Comparison of ENCODE assay signal across 18 cellular contexts in genomic region chr2:12727085-12727484, GRCh38. TPM values are rescaled to one million over a fixed set of nuclear protein-coding genes. Genes with fewer than 3 reads are reported as not detected.
DNase-seq lines count a peak whose midpoint lies in the region; ATAC-seq lines count a peak whose summit lies in the region.
"Had no signal": no experiment of that assay in that cellular context is flagged by ENCODE, and none has a peak within 500 bp of the region (broad histone marks: within the 10 kb centered on the region; RNA-seq: fewer than 3 reads in every experiment).

No MANE protein-coding gene starts in this region.

- H3K36me3 Mint-ChIP-seq in activated naive CD8-positive, alpha-beta T cell = peaks cover 15% of the 10 kb centered on the region
- H3K36me3 Mint-ChIP-seq in activated naive CD8-positive, alpha-beta T cell treated with anti-CD3 and anti-CD28 coated beads, Interleukin-2, amount 50 U/mL, for 24 hours (ENCODE audit: low read depth) = peaks cover 12% of the 10 kb centered on the region
- peaks cover 12 to 40% (median 39%) of the 10 kb centered on the region in 3 donors for H3K36me3 Mint-ChIP-seq in immature natural killer cell
- H3K36me3 Mint-ChIP-seq in stimulated activated memory B cell treated with anti-CD40 and anti-IgM and Interleukin-4, amounts not matched to agents 10 μg/mL and 1 μg/mL and 100 μg/mL, for 72 hours = peaks cover 18% of the 10 kb centered on the region

- peaks cover 79% of the 10 kb centered on the region for H3K4me1 Mint-ChIP-seq in activated naive CD8-positive, alpha-beta T cell (ENCODE audit: low read depth)
- H3K4me1 Mint-ChIP-seq in activated naive CD8-positive, alpha-beta T cell treated with anti-CD3 and anti-CD28 coated beads, Interleukin-2, amount 50 U/mL, for 24 hours = peaks cover 59% of the 10 kb centered on the region
- peaks cover 98 to 99% of the 10 kb centered on the region in 2 donors for H3K4me1 Mint-ChIP-seq in immature natural killer cell
- peaks cover 79% of the 10 kb centered on the region for H3K4me1 Mint-ChIP-seq in stimulated activated memory B cell treated with anti-CD40 and anti-IgM and Interleukin-4, amounts not matched to agents 10 μg/mL and 1 μg/mL and 100 μg/mL, for 72 hours

- H3K4me3 Mint-ChIP-seq in activated naive CD8-positive, alpha-beta T cell = peak overlapping the region; percentile 73
- H3K4me3 Mint-ChIP-seq in activated naive CD8-positive, alpha-beta T cell treated with anti-CD3 and anti-CD28 coated beads, Interleukin-2, amount 50 U/mL, for 24 hours = no peak overlapping the region
- H3K4me3 Mint-ChIP-seq in immature natural killer cell = peak overlapping the region; percentile 30 to 100 (median 97)
- no peak overlapping the region for H3K4me3 Mint-ChIP-seq in stimulated activated memory B cell treated with anti-CD40 and anti-IgM and Interleukin-4, amounts not matched to agents 10 μg/mL and 1 μg/mL and 100 μg/mL, for 72 hours
- H3K4me3 Mint-ChIP-seq: dendritic cell treated with granulocyte-macrophage colony-stimulating factor and Interleukin-4, amounts not matched to agents 40 ng/mL and 50 ng/mL, for 4 days had no signal

- no peaks in the 10 kb centered on the region for H3K9me3 ChIP-seq in SJCRH30 (replicated peaks)
- H3K9me3 ChIP-seq: neutrophil had no signal

- peaks cover 92% of the 10 kb centered on the region for H3K36me3 ChIP-seq in SJCRH30
- H3K36me3 ChIP-seq: neutrophil had no signal

- peak overlapping the region; percentile 62 for H3K27ac ChIP-seq in SJCRH30
- H3K27ac ChIP-seq: neutrophil had no signal

- H3K27ac Mint-ChIP-seq in activated naive CD8-positive, alpha-beta T cell = no peak overlapping the region
- no peak overlapping the region for H3K27ac Mint-ChIP-seq in activated naive CD8-positive, alpha-beta T cell treated with anti-CD3 and anti-CD28 coated beads, Interleukin-2, amount 50 U/mL, for 24 hours
- peak overlapping the region; percentile 89 to 96 (median 94) for H3K27ac Mint-ChIP-seq in immature natural killer cell
- H3K27ac Mint-ChIP-seq in stimulated activated memory B cell treated with anti-CD40 and anti-IgM and Interleukin-4, amounts not matched to agents 10 μg/mL and 1 μg/mL and 100 μg/mL, for 72 hours = peak overlapping the region; percentile 42
- H3K27ac Mint-ChIP-seq: stimulated activated naive CD8-positive, alpha-beta T cell treated with anti-CD3 and anti-CD28 coated beads, Interleukin-15, Interleukin-2, amounts not matched to agents 100 ng/mL and 50 ng/mL, for 24 hours had no signal

- H3K9me3 Mint-ChIP-seq in activated naive CD8-positive, alpha-beta T cell (ENCODE audit: low read depth) = no peaks in the 10 kb centered on the region
- H3K9me3 Mint-ChIP-seq in activated naive CD8-positive, alpha-beta T cell treated with anti-CD3 and anti-CD28 coated beads, Interleukin-2, amount 50 U/mL, for 24 hours = no peaks in the 10 kb centered on the region
- H3K9me3 Mint-ChIP-seq in immature natural killer cell = no peaks in the 10 kb centered on the region
- no peaks in the 10 kb centered on the region for H3K9me3 Mint-ChIP-seq in stimulated activated memory B cell treated with anti-CD40 and anti-IgM and Interleukin-4, amounts not matched to agents 10 μg/mL and 1 μg/mL and 100 μg/mL, for 72 hours
- H3K9me3 Mint-ChIP-seq: dendritic cell treated with granulocyte-macrophage colony-stimulating factor and Interleukin-4, amounts not matched to agents 40 ng/mL and 50 ng/mL, for 4 days; stimulated activated naive CD8-positive, alpha-beta T cell treated with anti-CD3 and anti-CD28 coated beads, Interleukin-15, Interleukin-2, amounts not matched to agents 100 ng/mL and 50 ng/mL, for 24 hours had no signal

- DNase-seq in activated naive CD8-positive, alpha-beta T cell treated with anti-CD3 and anti-CD28 coated beads, Interleukin-2, amount 50 U/mL, for 24 hours = no peak
- DNase-seq in SJCRH30 (peak; percentile 43 to 66), immature natural killer cell (no peak), NCI-H2171 (lab: John Stamatoyannopoulos, UW) (no peak), NCI-H82 treated with DMSO at 0.1 percent for 48 hours (lab: John Stamatoyannopoulos, UW; ENCODE audit: unreplicated experiment) (no peak)
- DNase-seq: activated T-cell treated with anti-CD3 and anti-CD28 coated beads, Interleukin-2, amount 50 U/mL, for 48 hours; DMS153; HCEC 1CT; NCI-H1092; small intestine had no signal

- H3K4me3 ChIP-seq in SJCRH30 = no peak overlapping the region
- H3K4me3 ChIP-seq: lung had no signal

- peaks cover 34% of the 10 kb centered on the region for H3K4me1 ChIP-seq in SJCRH30

- ATAC-seq in activated naive CD8-positive, alpha-beta T cell treated with anti-CD3 and anti-CD28 coated beads, Interleukin-2, amount 50 U/mL, for 24 hours = no peak
- no peak for ATAC-seq in stimulated activated memory B cell treated with anti-CD40 and anti-IgM and Interleukin-4, amounts not matched to agents 10 μg/mL and 1 μg/mL and 100 μg/mL, for 72 hours
- ATAC-seq in GM19324 (IDR thresholded peaks at IDR 0.05; ENCODE audit: low FRiP score, unreplicated experiment) = no peak
- ATAC-seq: activated CD4-positive, CD25-positive, alpha-beta regulatory T cell treated with anti-CD3 and anti-CD28 coated beads, Interleukin-2, amount 50 U/mL, for 24 hours had no signal

- H3K27me3 ChIP-seq in SJCRH30 = no peaks in the 10 kb centered on the region

- H3K27me3 Mint-ChIP-seq in activated naive CD8-positive, alpha-beta T cell = no peaks in the 10 kb centered on the region
- no peaks in the 10 kb centered on the region for H3K27me3 Mint-ChIP-seq in activated naive CD8-positive, alpha-beta T cell treated with anti-CD3 and anti-CD28 coated beads, Interleukin-2, amount 50 U/mL, for 24 hours
- H3K27me3 Mint-ChIP-seq in immature natural killer cell (ENCODE audit: low read depth in 3 of 3) = no peaks in the 10 kb centered on the region
- H3K27me3 Mint-ChIP-seq in stimulated activated memory B cell treated with anti-CD40 and anti-IgM and Interleukin-4, amounts not matched to agents 10 μg/mL and 1 μg/mL and 100 μg/mL, for 72 hours = no peaks in the 10 kb centered on the region
- H3K27me3 Mint-ChIP-seq: stimulated activated naive CD8-positive, alpha-beta T cell treated with anti-CD3 and anti-CD28 coated beads, Interleukin-15, Interleukin-2, amounts not matched to agents 100 ng/mL and 50 ng/mL, for 24 hours had no signal

RNA-seq across cellular contexts. Expression of gene TRIB2, which starts 10.3 kb away (rescaled TPM):
- 63.7 and 67.9 TPM in 2 replicates for total RNA-seq in SJCRH30 (2014; rRNA removed; shearing (Covaris generic))
- polyA plus RNA-seq in immature natural killer cell = 10 to 100 TPM; 40.7 to 82.6 (median 44.5) TPM

Comparison
In these comparisons a context has a peak if more than half of its experiments do, and no peak if none do; other contexts are left out.
1. H3K4me3 Mint-ChIP-seq: peak in activated naive CD8-positive, alpha-beta T cell (single experiment) and immature natural killer cell (5 of 5); none in activated naive CD8-positive, alpha-beta T cell treated with anti-CD3 and anti-CD28 coated beads, Interleukin-2, amount 50 U/mL, for 24 hours (single experiment) and stimulated activated memory B cell treated with anti-CD40 and anti-IgM and Interleukin-4, amounts not matched to agents 10 μg/mL and 1 μg/mL and 100 μg/mL, for 72 hours (single experiment).
2. H3K27ac Mint-ChIP-seq: peak in immature natural killer cell (6 of 6) and stimulated activated memory B cell treated with anti-CD40 and anti-IgM and Interleukin-4, amounts not matched to agents 10 μg/mL and 1 μg/mL and 100 μg/mL, for 72 hours (single experiment); none in activated naive CD8-positive, alpha-beta T cell (single experiment) and activated naive CD8-positive, alpha-beta T cell treated with anti-CD3 and anti-CD28 coated beads, Interleukin-2, amount 50 U/mL, for 24 hours (single experiment).
3. DNase-seq: peak in SJCRH30 (2 of 2); none in activated naive CD8-positive, alpha-beta T cell treated with anti-CD3 and anti-CD28 coated beads, Interleukin-2, amount 50 U/mL, for 24 hours (single experiment), immature natural killer cell (0 of 3), NCI-H2171 (single experiment) and NCI-H82 treated with DMSO at 0.1 percent for 48 hours (single experiment).